ENCODE assay signal across 17 cellular contexts in genomic region chr11:16743478-16743877, GRCh38. TPM values are rescaled to one million over a fixed set of nuclear protein-coding genes. Genes with fewer than 3 reads are reported as not detected.
DNase-seq lines count a peak whose midpoint lies in the region; ATAC-seq, FAIRE-seq and TF ChIP-seq lines count a peak whose summit lies in the region.
"Had no signal": no experiment of that assay in that cellular context is flagged by ENCODE, and none has a peak within 500 bp of the region (broad histone marks: within the 10 kb centered on the region; RNA-seq: fewer than 3 reads in every experiment).

No MANE protein-coding gene starts in this region.

- peaks cover 43% of the 10 kb centered on the region for H3K4me1 Mint-ChIP-seq in activated CD4-positive, alpha-beta memory T cell treated with anti-CD3 and anti-CD28 coated beads for 36 hours (ENCODE audit: low read depth)
- peaks cover 33% of the 10 kb centered on the region for H3K4me1 Mint-ChIP-seq in activated CD4-positive, alpha-beta memory T cell treated with anti-CD3 and anti-CD28 coated beads, Interleukin-2, amount 10 ng/mL, durations not matched to agents 7 days and 5 days
- H3K4me1 Mint-ChIP-seq in activated T-helper 17 cell treated with anti-CD3 and anti-CD28 coated beads, Interleukin-2, amount 50 U/mL, for 72 hours: peaks cover 31% of the 10 kb centered on the region
- H3K4me1 Mint-ChIP-seq in mesothelial cell of epicardium: peaks cover 20% of the 10 kb centered on the region

- DNase-seq in activated CD4-positive, alpha-beta memory T cell treated with anti-CD3 and anti-CD28 coated beads for 36 hours: no peak
- no peak for DNase-seq in activated CD4-positive, alpha-beta memory T cell treated with anti-CD3 and anti-CD28 coated beads, Interleukin-2, amount 10 ng/mL, durations not matched to agents 7 days and 5 days
- no peak for DNase-seq in mesothelial cell of epicardium (ENCODE audit: low spot score in 2 of 2, unreplicated experiment in 2 of 2)
- no peak for DNase-seq in activated CD8-positive, alpha-beta memory T cell treated with anti-CD3 and anti-CD28 coated beads, Interleukin-2, amount 50 U/mL, for 4 hours
- no peak for DNase-seq in stimulated activated CD4-positive, alpha-beta T cell treated with anti-CD3 and anti-CD28 coated beads, Interleukin-4, amount 100 ng/mL, for 1 hour
- no peak for DNase-seq in T-helper 1 cell
- DNase-seq: COR-L47, DMS153, Kasumi-1, NCI-H1417, NCI-H1930, NCI-H510A had no signal

- no peak for ATAC-seq in activated T-helper 17 cell treated with anti-CD3 and anti-CD28 coated beads, Interleukin-2, amount 50 U/mL, for 72 hours (replicated peaks)

- H3K27me3 Mint-ChIP-seq in activated CD4-positive, alpha-beta memory T cell treated with anti-CD3 and anti-CD28 coated beads for 36 hours: no peaks in the 10 kb centered on the region
- no peaks in the 10 kb centered on the region for H3K27me3 Mint-ChIP-seq in activated CD4-positive, alpha-beta memory T cell treated with anti-CD3 and anti-CD28 coated beads, Interleukin-2, amount 10 ng/mL, durations not matched to agents 7 days and 5 days
- no peaks in the 10 kb centered on the region for H3K27me3 Mint-ChIP-seq in activated T-helper 17 cell treated with anti-CD3 and anti-CD28 coated beads, Interleukin-2, amount 50 U/mL, for 72 hours
- H3K27me3 Mint-ChIP-seq in mesothelial cell of epicardium (ENCODE audit: low read depth): no peaks in the 10 kb centered on the region

- CTCF ChIA-PET in activated CD4-positive, alpha-beta memory T cell treated with anti-CD3 and anti-CD28 coated beads for 36 hours (lab: Charles Lee): no interaction called here
- CTCF ChIA-PET in activated CD4-positive, alpha-beta memory T cell treated with anti-CD3 and anti-CD28 coated beads, Interleukin-2, amount 10 ng/mL, durations not matched to agents 7 days and 5 days (lab: Charles Lee): no interaction called here

- intact Hi-C loops in activated CD4-positive, alpha-beta memory T cell treated with anti-CD3 and anti-CD28 coated beads for 36 hours (cut with micrococcal nuclease): no loop called here

- FAIRE-seq in A204.1 (lab: Jason Lieb, UNC): peak; percentile 16
- FAIRE-seq: GM18507, H54, RCC 7860 had no signal

- H3K9me3 Mint-ChIP-seq in activated CD4-positive, alpha-beta memory T cell treated with anti-CD3 and anti-CD28 coated beads for 36 hours: no peaks in the 10 kb centered on the region
- no peaks in the 10 kb centered on the region for H3K9me3 Mint-ChIP-seq in activated CD4-positive, alpha-beta memory T cell treated with anti-CD3 and anti-CD28 coated beads, Interleukin-2, amount 10 ng/mL, durations not matched to agents 7 days and 5 days
- no peaks in the 10 kb centered on the region for H3K9me3 Mint-ChIP-seq in activated T-helper 17 cell treated with anti-CD3 and anti-CD28 coated beads, Interleukin-2, amount 50 U/mL, for 72 hours
- H3K9me3 Mint-ChIP-seq in mesothelial cell of epicardium: peaks cover 4% of the 10 kb centered on the region

- H3K4me3 Mint-ChIP-seq in activated CD4-positive, alpha-beta memory T cell treated with anti-CD3 and anti-CD28 coated beads for 36 hours: no peak overlapping the region
- no peak overlapping the region for H3K4me3 Mint-ChIP-seq in activated CD4-positive, alpha-beta memory T cell treated with anti-CD3 and anti-CD28 coated beads, Interleukin-2, amount 10 ng/mL, durations not matched to agents 7 days and 5 days
- peak overlapping the region; percentile 47 for H3K4me3 Mint-ChIP-seq in activated T-helper 17 cell treated with anti-CD3 and anti-CD28 coated beads, Interleukin-2, amount 50 U/mL, for 72 hours
- no peak overlapping the region for H3K4me3 Mint-ChIP-seq in mesothelial cell of epicardium

- no peak for TF ChIP-seq CTCF in mesothelial cell of epicardium (IDR thresholded peaks at IDR 0.05; ENCODE audit: unreplicated experiment)

- POLR2A ChIA-PET in activated CD4-positive, alpha-beta memory T cell treated with anti-CD3 and anti-CD28 coated beads for 36 hours (lab: Charles Lee): no interaction called here
- POLR2A ChIA-PET in activated CD4-positive, alpha-beta memory T cell treated with anti-CD3 and anti-CD28 coated beads, Interleukin-2, amount 10 ng/mL, durations not matched to agents 7 days and 5 days (lab: Charles Lee): no interaction called here

- peak overlapping the region; percentile 7 for H3K27ac Mint-ChIP-seq in activated CD4-positive, alpha-beta memory T cell treated with anti-CD3 and anti-CD28 coated beads for 36 hours
- H3K27ac Mint-ChIP-seq in activated CD4-positive, alpha-beta memory T cell treated with anti-CD3 and anti-CD28 coated beads, Interleukin-2, amount 10 ng/mL, durations not matched to agents 7 days and 5 days: no peak overlapping the region
- no peak overlapping the region for H3K27ac Mint-ChIP-seq in activated T-helper 17 cell treated with anti-CD3 and anti-CD28 coated beads, Interleukin-2, amount 50 U/mL, for 72 hours
- H3K27ac Mint-ChIP-seq in mesothelial cell of epicardium: peak overlapping the region; percentile 44

- H3K36me3 Mint-ChIP-seq in activated CD4-positive, alpha-beta memory T cell treated with anti-CD3 and anti-CD28 coated beads for 36 hours: peaks cover 31% of the 10 kb centered on the region
- peaks cover 61% of the 10 kb centered on the region for H3K36me3 Mint-ChIP-seq in activated CD4-positive, alpha-beta memory T cell treated with anti-CD3 and anti-CD28 coated beads, Interleukin-2, amount 10 ng/mL, durations not matched to agents 7 days and 5 days (ENCODE audit: low read depth)
- peaks cover 75% of the 10 kb centered on the region for H3K36me3 Mint-ChIP-seq in activated T-helper 17 cell treated with anti-CD3 and anti-CD28 coated beads, Interleukin-2, amount 50 U/mL, for 72 hours (ENCODE audit: low read depth)
- H3K36me3 Mint-ChIP-seq in mesothelial cell of epicardium: peaks cover 31% of the 10 kb centered on the region

RNA-seq across cellular contexts. Expression of gene C11orf58, which starts 5.0 kb away (rescaled TPM):
- 100 to 1,000 TPM; 132 to 134 TPM for total RNA-seq in activated CD4-positive, alpha-beta memory T cell treated with anti-CD3 and anti-CD28 coated beads for 36 hours
- 100 to 1,000 TPM; 113 to 124 TPM for total RNA-seq in activated CD4-positive, alpha-beta memory T cell treated with anti-CD3 and anti-CD28 coated beads, Interleukin-2, amount 10 ng/mL, durations not matched to agents 7 days and 5 days
- 100 to 1,000 TPM; 122 to 126 TPM for total RNA-seq in activated T-helper 17 cell treated with anti-CD3 and anti-CD28 coated beads, Interleukin-2, amount 50 U/mL, for 72 hours
- total RNA-seq in mesothelial cell of epicardium: 154 to 169 TPM (median 160 TPM) in 3 replicates

Comparison
In these comparisons a context has a peak if more than half of its experiments do, and no peak if none do; other contexts are left out.
1. H3K27ac Mint-ChIP-seq: peak in activated CD4-positive, alpha-beta memory T cell treated with anti-CD3 and anti-CD28 coated beads for 36 hours (single experiment) and mesothelial cell of epicardium (single experiment); none in activated CD4-positive, alpha-beta memory T cell treated with anti-CD3 and anti-CD28 coated beads, Interleukin-2, amount 10 ng/mL, durations not matched to agents 7 days and 5 days (single experiment) and activated T-helper 17 cell treated with anti-CD3 and anti-CD28 coated beads, Interleukin-2, amount 50 U/mL, for 72 hours (single experiment).